ENCODE assay signal across 8 cellular contexts in genomic region chr4:105145913-105146285, GRCh38. TPM values are rescaled to one million over a fixed set of nuclear protein-coding genes. Genes with fewer than 3 reads are reported as not detected.
DNase-seq lines count a peak whose midpoint lies in the region; ATAC-seq, FAIRE-seq and TF ChIP-seq lines count a peak whose summit lies in the region.

No MANE protein-coding gene starts in this region.

- peaks cover 26% of the 10 kb centered on the region for H3K4me1 ChIP-seq in RWPE2 (ENCODE audit: insufficient read depth, poor library complexity, severe bottlenecking)
- peaks cover 6% of the 10 kb centered on the region for H3K4me1 ChIP-seq in astrocyte (ENCODE audit: insufficient read depth, low read length)
- H3K4me1 ChIP-seq in iPS-20b (ENCODE audit: insufficient read depth, low read length) = peaks cover 6% of the 10 kb centered on the region; the same call in 1 of the 2 replicates

- no peak for TF ChIP-seq CTCF in RWPE2 (IDR thresholded peaks at IDR 0.05; ENCODE audit: poor library complexity, severe bottlenecking)
- TF ChIP-seq CTCF in astrocyte (IDR thresholded peaks at IDR 0.05; ENCODE audit: insufficient read depth, low read depth, low read length) = no peak

- no peaks in the 10 kb centered on the region for H3K9me3 ChIP-seq in RWPE2 (ENCODE audit: severe bottlenecking)
- H3K9me3 ChIP-seq in astrocyte (ENCODE audit: insufficient read depth, low read depth, low read length) = no peaks in the 10 kb centered on the region
- no peaks in the 10 kb centered on the region for H3K9me3 ChIP-seq in iPS-20b (ENCODE audit: insufficient read depth, low read depth, low read length)

- no peaks in the 10 kb centered on the region for H3K36me3 Mint-ChIP-seq in astrocyte (ENCODE audit: low read depth, unreplicated experiment)

- peak; percentile 13 for ATAC-seq in GM18517 (IDR thresholded peaks at IDR 0.05; ENCODE audit: unreplicated experiment)
- peak; percentile 25 for ATAC-seq in HG02763 (IDR thresholded peaks at IDR 0.05; ENCODE audit: unreplicated experiment)
- ATAC-seq in RWPE2 (ENCODE audit: low read depth) = peak; percentile 9

- H3K4me1 Mint-ChIP-seq in astrocyte (ENCODE audit: low read depth, unreplicated experiment) = peaks cover 7% of the 10 kb centered on the region

- H3K9ac ChIP-seq in astrocyte (ENCODE audit: low read length) = peak overlapping the region; percentile 99
- H3K9ac ChIP-seq in iPS-20b (ENCODE audit: low read depth, low read length) = peak overlapping the region; percentile 96; the same call in 1 of the 2 replicates

- no peak for FAIRE-seq in astrocyte (lab: Jason Lieb, UNC)

- H3K9me3 Mint-ChIP-seq in astrocyte (ENCODE audit: unreplicated experiment) = no peaks in the 10 kb centered on the region

- peak overlapping the region; percentile 91 for H3K4me3 ChIP-seq in RWPE2 (ENCODE audit: severe bottlenecking)
- H3K4me3 ChIP-seq in astrocyte (ENCODE audit: insufficient read depth, low read depth, low read length) = peak overlapping the region; percentile 99
- H3K4me3 ChIP-seq in iPS-20b (ENCODE audit: low read length) = peak overlapping the region; percentile 98

- H3K4me3 Mint-ChIP-seq in astrocyte (ENCODE audit: unreplicated experiment) = peak overlapping the region; percentile 87

- peak overlapping the region; percentile 63 for H3K27ac ChIP-seq in RWPE2 (ENCODE audit: poor library complexity, severe bottlenecking)
- H3K27ac ChIP-seq in astrocyte (ENCODE audit: low read depth, low read length) = peak overlapping the region; percentile 1
- no peak overlapping the region for H3K27ac ChIP-seq in iPS-20b (ENCODE audit: low read length)

- peaks cover 41% of the 10 kb centered on the region for H3K79me2 ChIP-seq in astrocyte (ENCODE audit: insufficient read depth, low read length)

- H4K20me1 ChIP-seq in astrocyte (ENCODE audit: insufficient read depth, low read length) = peaks cover 19% of the 10 kb centered on the region

- H3K4me2 ChIP-seq in astrocyte (ENCODE audit: low read length) = peak overlapping the region; percentile 90

- DNase-seq in RWPE2 (ENCODE audit: low spot score) (no peak), astrocyte (ENCODE audit: low read depth) (no peak), DMS114 treated with DMSO at 0.1 percent for 48 hours (lab: John Stamatoyannopoulos, UW; ENCODE audit: unreplicated experiment) (no peak), germinal center (ENCODE audit: low spot score) (no peak)
- peak; percentile 46 for DNase-seq in stimulated activated CD4-positive, alpha-beta T cell treated with anti-CD3 and anti-CD28 coated beads, Interleukin-4, amount 100 ng/mL, for 1 hour

- peak overlapping the region; percentile 48 for H3K27ac Mint-ChIP-seq in astrocyte (ENCODE audit: unreplicated experiment)

- H3K27me3 ChIP-seq in RWPE2 (ENCODE audit: insufficient read depth, poor library complexity, severe bottlenecking) (no peaks in the 10 kb centered on the region), astrocyte (ENCODE audit: insufficient read depth, low read length) (no peaks in the 10 kb centered on the region), iPS-20b (ENCODE audit: insufficient read depth, low read length) (peaks cover 99% of the 10 kb centered on the region)

- no peaks in the 10 kb centered on the region for H3K36me3 ChIP-seq in RWPE2 (ENCODE audit: low read depth)
- H3K36me3 ChIP-seq in astrocyte (ENCODE audit: insufficient read depth, low read length) = no peaks in the 10 kb centered on the region
- no peaks in the 10 kb centered on the region for H3K36me3 ChIP-seq in iPS-20b (ENCODE audit: insufficient read depth, low read depth, low read length)

- H2AFZ ChIP-seq in astrocyte (ENCODE audit: low read depth, low read length) = peak overlapping the region; percentile 82

- H3K27me3 Mint-ChIP-seq in astrocyte (ENCODE audit: low read depth, unreplicated experiment) = no peaks in the 10 kb centered on the region

RNA-seq across cellular contexts. Expression of gene TET2, which starts 0.8 kb away (rescaled TPM):
- 15.7 and 16.9 TPM in 2 replicates for total RNA-seq in astrocyte
